In the genomic region with DNA sequence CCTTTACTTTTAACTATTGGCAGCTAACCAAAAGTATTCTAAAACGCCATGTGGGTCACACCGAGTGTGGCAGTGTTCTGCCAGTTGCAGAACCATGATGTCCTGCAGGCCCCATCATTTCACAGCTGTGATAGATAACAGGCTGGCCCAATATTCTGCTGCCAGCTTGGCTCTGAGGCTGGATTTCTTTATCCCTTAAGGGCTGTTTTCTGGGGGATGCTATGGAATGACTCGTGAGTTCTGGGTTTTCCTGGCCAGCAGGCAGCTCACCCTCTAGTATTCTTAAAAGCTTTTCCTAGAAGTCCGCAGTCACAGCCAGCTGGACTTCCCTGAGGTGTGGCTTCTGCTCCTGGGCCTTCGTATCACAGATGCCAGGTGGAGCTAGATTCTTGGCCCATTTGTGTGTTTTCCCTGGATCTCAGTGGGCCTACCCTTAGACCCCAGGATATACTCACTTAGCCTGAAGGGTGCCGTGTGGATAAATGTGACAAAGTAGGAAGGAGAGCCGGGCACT, we compare ENCODE assay signal across 20 cellular contexts. TPM values are rescaled to one million over a fixed set of nuclear protein-coding genes. Genes with fewer than 3 reads are reported as not detected.
DNase-seq lines count a peak whose midpoint lies in the region; ATAC-seq, FAIRE-seq and TF ChIP-seq lines count a peak whose summit lies in the region.
"Had no signal": no experiment of that assay in that cellular context is flagged by ENCODE, and none has a peak within 500 bp of the region (broad histone marks: within the 10 kb centered on the region; RNA-seq: fewer than 3 reads in every experiment).

No MANE protein-coding gene starts in this region.

- H3K27me3 Mint-ChIP-seq in neural crest cell (ENCODE audit: low read depth), result no peaks in the 10 kb centered on the region

- 23% methylated on average over 7 of the region's 7 CpGs for WGBS in GM12878 (ENCODE audit: insufficient coverage, insufficient replicate concordance, low lambda C conversion rate, missing lambda C conversion rate)

- DNase-seq in DMS 273 (lab: John Stamatoyannopoulos, UW; ENCODE audit: unreplicated experiment) (peak; percentile 60), DMS 273 treated with DMSO at 0.1 percent for 48 hours (lab: John Stamatoyannopoulos, UW) (no peak), GM12878 (ENCODE audit: low read depth, low spot score) (no peak), left ventricle myocardium superior (peak; percentile 70), neural crest cell (ENCODE audit: low read depth, low spot score) (no peak), dermis blood vessel endothelial cell (no peak), SHP77 (lab: John Stamatoyannopoulos, UW) (no peak)
- DNase-seq: DMS153, IMR-90, Kasumi-1, NCI-H2029, NCI-H510A treated with DMSO at 0.1 percent for 48 hours, Peyer's patch, SIG-M5 had no signal

- no peak overlapping the region for H3K4me3 ChIP-seq in GM12878
- H3K4me3 ChIP-seq: BLaER1, Peyer's patch had no signal

- no peaks in the 10 kb centered on the region for H4K20me1 ChIP-seq in GM12878 (ENCODE audit: control insufficient read depth, insufficient read depth)
- H4K20me1 ChIP-seq: BLaER1 had no signal

- peaks cover 11% of the 10 kb centered on the region for H3K4me1 Mint-ChIP-seq in neural crest cell

- no peaks in the 10 kb centered on the region; the same call in 2 of the 3 replicates for H3K9me3 ChIP-seq in GM12878 (replicated peaks; ENCODE audit: control insufficient read depth, insufficient read depth, low read length)
- H3K9me3 ChIP-seq: Peyer's patch had no signal

- H3K36me3 Mint-ChIP-seq in neural crest cell (ENCODE audit: low read depth), result peaks cover 8% of the 10 kb centered on the region

- no peak for TF ChIP-seq POLR2A in GM12878 (IDR thresholded peaks at IDR 0.05; ENCODE audit: low read depth, low read length)

- no peaks in the 10 kb centered on the region for H3K4me1 ChIP-seq in GM12878 (ENCODE audit: control insufficient read depth, insufficient read depth, low read length)
- H3K4me1 ChIP-seq: BLaER1 had no signal

- H3K27ac ChIP-seq in GM12878 (ENCODE audit: control insufficient read depth, insufficient read depth), result no peak overlapping the region
- H3K27ac ChIP-seq: 22Rv1, BLaER1, Peyer's patch had no signal

- H3K79me2 ChIP-seq in GM12878 (ENCODE audit: control insufficient read depth, insufficient read depth, low read length), result peaks cover 2% of the 10 kb centered on the region

- H3K9me3 Mint-ChIP-seq in neural crest cell, result peaks cover 7% of the 10 kb centered on the region

- no peaks in the 10 kb centered on the region; a peak in 2 of 4 replicates for H3K36me3 ChIP-seq in GM12878 (ENCODE audit: control insufficient read depth in 2 of 2, insufficient read depth in 2 of 2, low read length in 1 of 2)
- H3K36me3 ChIP-seq: BLaER1, Peyer's patch had no signal

- H3K27me3 ChIP-seq in GM12878 (replicated peaks in 1 of 2; ENCODE audit: control insufficient read depth in 2 of 2, insufficient read depth in 2 of 2, low read length in 1 of 2), result no peaks in the 10 kb centered on the region
- H3K27me3 ChIP-seq: BLaER1, Peyer's patch had no signal

- H3K27ac Mint-ChIP-seq in neural crest cell (ENCODE audit: unreplicated experiment), result peak overlapping the region; percentile 81

- FAIRE-seq in GM12878 (lab: Jason Lieb, UNC), result no peak
- FAIRE-seq: G401.6, GM12892, H54 had no signal

- TF ChIP-seq RAD21 in GM12878 (IDR thresholded peaks at IDR 0.05; ENCODE audit: insufficient read depth, low read depth, low read length), result no peak

- no peak overlapping the region for H3K4me3 Mint-ChIP-seq in neural crest cell

- no TSS peak for BruUV-seq in GM12878 (replicated peaks; lab: Mats Ljungman, UMichigan)

- no peak for TF ChIP-seq EP300 in GM12878 (IDR thresholded peaks at IDR 0.05; ENCODE audit: borderline replicate concordance in 1 of 2, control insufficient read depth in 1 of 2, low read depth in 2 of 2, low read length in 2 of 2)

- TF ChIP-seq CTCF in GM12878 (IDR thresholded peaks at IDR 0.05 in 2 of 3, conservative IDR thresholded peaks at IDR 0.05 in 1 of 3; ENCODE audit: control insufficient read depth in 2 of 3, extremely low read depth in 1 of 3, insufficient read depth in 1 of 3, low read depth in 3 of 3, low read length in 3 of 3) (no peak), neural crest cell (conservative IDR thresholded peaks at IDR 0.05) (no peak)

- CTCF ChIA-PET in GM12878 (lab: Yijun Ruan, JAX), result interaction anchor here (0.7 to 2.2 kb wide), 11 partner anchors 9 to 97 kb away, joined by 3 to 11 read pairs (median 4); no protein-coding TSS in a partner anchor

- POLR2A ChIA-PET in GM12878 (lab: Charles Lee), result interaction anchor here (0.8 to 3.0 kb wide), 10 partner anchors 8 to 43 kb away, joined by 3 to 34 read pairs (median 5); no protein-coding TSS in a partner anchor

- RAD21 ChIA-PET in GM12878 (lab: Charles Lee; ENCODE audit: unreplicated experiment), result interaction anchor here (0.7 to 2.7 kb wide), 21 partner anchors 10 to 233 kb away, joined by 3 to 21 read pairs (median 7); partner anchors contain the start of gene FHOD3

- no peak overlapping the region; the same call in 1 of the 2 replicates for H3K9ac ChIP-seq in GM12878 (ENCODE audit: control insufficient read depth, insufficient read depth, low read length)
- H3K9ac ChIP-seq: BLaER1 had no signal

- intact Hi-C loops in GM12878 (cut with micrococcal nuclease; ENCODE audit: unreplicated experiment) (no loop called here), left ventricle myocardium superior (cut with micrococcal nuclease) (no loop called here)

- SMC1A ChIA-PET in GM12878 (lab: Charles Lee; ENCODE audit: uncharacterized antibody, unreplicated experiment), result interaction anchor here (0.6 to 7.1 kb wide), 23 partner anchors 8 to 376 kb away, joined by 3 to 67 read pairs (median 4); no protein-coding TSS in a partner anchor

- no peak overlapping the region for H3K4me2 ChIP-seq in GM12878 (ENCODE audit: control insufficient read depth, insufficient read depth)
- H3K4me2 ChIP-seq: BLaER1 had no signal

- in situ Hi-C loops in GM12878 (cut with MboI), result no loop called here

- peak; percentile 27 for ATAC-seq in GM12878
- peak; percentile 94 for ATAC-seq in left ventricle myocardium superior
- ATAC-seq in GM19467 (IDR thresholded peaks at IDR 0.05; ENCODE audit: unreplicated experiment), result no peak

- no peak overlapping the region for H2AFZ ChIP-seq in GM12878 (ENCODE audit: control insufficient read depth, low read depth, low read length)

TF ChIP-seq in GM12878, 131 proteins besides CTCF, POLR2A, EP300 and RAD21 (continues in another document):
- TF ChIP-seq CBX3 (IDR thresholded peaks at IDR 0.05; ENCODE audit: borderline replicate concordance, low read depth) (no peak), CUX1 (IDR thresholded peaks at IDR 0.05; ENCODE audit: insufficient replicate concordance, low read depth, low read length) (no peak), BHLHE40 (IDR thresholded peaks at IDR 0.05; ENCODE audit: borderline replicate concordance in 1 of 2, low read depth in 2 of 2, low read length in 1 of 2) (no peak)

RNA-seq across cellular contexts. Expression of gene FHOD3, which starts 41.0 kb away (rescaled TPM):
- total RNA-seq in GM12878 (2013; cell fraction: nucleolus; rRNA removed), result 195 and 221 TPM in 2 replicates
- total RNA-seq in GM12878 (2014; rRNA removed) (10.8 and 13.5 TPM in 2 replicates), GM12878 (2014; rRNA removed; fragmentation: Illumina TruSeq; extraction: Trizol) (10.3 and 11.0 TPM in 2 replicates), GM12878 (2021) (10.7 and 11.4 TPM in 2 replicates), left ventricle myocardium superior (347 TPM), neural crest cell (28.6 and 29.0 TPM in 2 replicates), dermis blood vessel endothelial cell (0.14 and 0.34 TPM in 2 replicates)
- 4.8 TPM for polyA plus RNA-seq in GM12878 (2011; ENCODE audit: low read depth)
- polyA plus RNA-seq in GM12878 (2011; rRNA removed) (26.4 and 26.7 TPM in 2 replicates), GM12878 (2014; fragmentation: Illumina TruSeq; extraction: Trizol) (11.6 and 12.8 TPM in 2 replicates), GM12878 (2014; fragmentation: Nextera tagmentation; extraction: Ambion mirVana) (under 1 TPM; 0.77 to 0.90 TPM), GM12878 (2014; rRNA removed) (9.6 and 10.0 TPM in 2 replicates), GM12878 (2016; fragmentation: Nextera tagmentation; extraction: Ambion mirVana) (1 to 10 TPM; 2.0 to 2.4 TPM)
- 23.5 and 28.8 TPM in 2 replicates for polyA plus RNA-seq in GM12878 (2011; cell fraction: cytosol; rRNA removed)
- 36.3 and 38.1 TPM in 2 replicates for polyA plus RNA-seq in GM12878 (2011; cell fraction: nucleus; rRNA removed)
- 5.1 and 7.6 TPM in 2 replicates for polyA plus RNA-seq in GM12878 (2012)
- polyA minus RNA-seq in GM12878 (2011; rRNA and poly(A)+ RNA removed), result 32.3 and 33.7 TPM in 2 replicates
- 8.4 and 12.8 TPM in 2 replicates for polyA minus RNA-seq in GM12878 (2011; cell fraction: cytosol; rRNA and poly(A)+ RNA removed)
- 31.9 and 49.8 TPM in 2 replicates for polyA minus RNA-seq in GM12878 (2011; cell fraction: nucleus; rRNA and poly(A)+ RNA removed)

Comparison
In these comparisons a context has a peak if more than half of its experiments do, and no peak if none do; other contexts are left out.
1. DNase-seq: peak in DMS 273 (single experiment) and left ventricle myocardium superior (single experiment); none in DMS 273 treated with DMSO at 0.1 percent for 48 hours (single experiment), GM12878 (single experiment), neural crest cell (single experiment), dermis blood vessel endothelial cell (single experiment) and SHP77 (0 of 2).